ENCODE assay signal across 33 cellular contexts in genomic region chr22:30441088-30441487, GRCh38. TPM values are rescaled to one million over a fixed set of nuclear protein-coding genes. Genes with fewer than 3 reads are reported as not detected.
"Had no signal": no experiment of that assay in that cellular context is flagged by ENCODE, and none has a peak within 500 bp of the region (broad histone marks: within the 10 kb centered on the region; RNA-seq: fewer than 3 reads in every experiment).

No MANE protein-coding gene starts in this region.

- H3K4me3 ChIP-seq: body of pancreas, cardiac muscle cell, left lung, lung, pancreas, stomach, suprapubic skin, transverse colon had no signal

- H3K27ac Mint-ChIP-seq: activated CD4-positive, alpha-beta memory T cell treated with anti-CD3 and anti-CD28 coated beads for 36 hours; activated CD4-positive, alpha-beta T cell treated with anti-CD3 and anti-CD28 coated beads for 36 hours; activated CD8-positive, alpha-beta memory T cell treated with anti-CD3 and anti-CD28 coated beads, Interleukin-2, amount 10 ng/mL, durations not matched to agents 7 days and 5 days; activated naive CD4-positive, alpha-beta T cell treated with anti-CD3 and anti-CD28 coated beads, Interleukin-2, amount 50 U/mL, for 24 hours; WTC11 had no signal

- H3K27ac ChIP-seq: body of pancreas, cardiac muscle cell, left lung, neutrophil, pancreas, stomach, suprapubic skin, transverse colon had no signal

- H3K36me3 ChIP-seq: cardiac muscle cell, left lung, neutrophil, pancreas, stomach, suprapubic skin, transverse colon had no signal

- DNase-seq: activated CD4-positive, alpha-beta memory T cell treated with anti-CD3 and anti-CD28 coated beads for 36 hours; activated CD4-positive, alpha-beta T cell treated with anti-CD3 and anti-CD28 coated beads for 36 hours; activated CD8-positive, alpha-beta memory T cell treated with anti-CD3 and anti-CD28 coated beads, Interleukin-2, amount 10 ng/mL, durations not matched to agents 7 days and 5 days; activated gamma-delta T cell treated with Interleukin-2 at 50 U/mL for 16 hours; activated T-cell treated with anti-CD3 and anti-CD28 coated beads for 4 hours; anterior cingulate cortex; body of pancreas; cortex of kidney; effector CD8-positive, alpha-beta T cell; erythroblast; foreskin fibroblast; kidney glomerular epithelial cell; left lung; naive B cell; pancreas; right cardiac atrium; stimulated activated CD4-positive, alpha-beta T cell treated with anti-CD3 and anti-CD28 coated beads, Interleukin-4, amount 100 ng/mL, for 4 hours; stomach; T1000; transverse colon had no signal

- ATAC-seq: activated CD4-positive, alpha-beta T cell treated with anti-CD3 and anti-CD28 coated beads for 36 hours; activated CD8-positive, alpha-beta memory T cell treated with anti-CD3 and anti-CD28 coated beads, Interleukin-2, amount 10 ng/mL, durations not matched to agents 7 days and 5 days; body of pancreas; left lung; pancreas; right cardiac atrium; WTC11 had no signal

- H3K27me3 ChIP-seq: body of pancreas, cardiac muscle cell, pancreas, suprapubic skin, transverse colon had no signal

- H3K4me3 Mint-ChIP-seq: activated CD4-positive, alpha-beta memory T cell treated with anti-CD3 and anti-CD28 coated beads for 36 hours; activated CD4-positive, alpha-beta T cell treated with anti-CD3 and anti-CD28 coated beads for 36 hours; activated CD8-positive, alpha-beta memory T cell treated with anti-CD3 and anti-CD28 coated beads, Interleukin-2, amount 10 ng/mL, durations not matched to agents 7 days and 5 days; activated naive CD4-positive, alpha-beta T cell treated with anti-CD3 and anti-CD28 coated beads, Interleukin-2, amount 50 U/mL, for 24 hours; WTC11 had no signal

- H3K9me3 ChIP-seq: body of pancreas, neutrophil, pancreas, stomach, suprapubic skin, transverse colon had no signal

RNA-seq across cellular contexts. Expression of gene SEC14L3, which starts 30.7 kb away (rescaled TPM):
- total RNA-seq: activated CD4-positive, alpha-beta memory T cell treated with anti-CD3 and anti-CD28 coated beads for 36 hours; activated CD4-positive, alpha-beta T cell treated with anti-CD3 and anti-CD28 coated beads for 36 hours; activated CD8-positive, alpha-beta memory T cell treated with anti-CD3 and anti-CD28 coated beads, Interleukin-2, amount 10 ng/mL, durations not matched to agents 7 days and 5 days; body of pancreas; cardiac muscle cell; cerebellum; fibroblast of lung; glomerular endothelial cell; mesenteric fat pad; mucosa of gallbladder; pancreas; pulmonary artery endothelial cell; right cardiac atrium; stomach; suprapubic skin; T-helper 1 cell treated with Interleukin-12 subunit alpha and Interleukin-12 subunit beta and Interleukin-4 antibody, amounts not matched to agents 30 ng/mL and 1 ng/mL, for 36 hours; transverse colon; WTC11 had no signal
- polyA plus RNA-seq: cardiac muscle cell, fibroblast of lung, right cardiac atrium, stomach had no signal
